Comparison of ENCODE assay signal across 17 cellular contexts in the genomic region with DNA sequence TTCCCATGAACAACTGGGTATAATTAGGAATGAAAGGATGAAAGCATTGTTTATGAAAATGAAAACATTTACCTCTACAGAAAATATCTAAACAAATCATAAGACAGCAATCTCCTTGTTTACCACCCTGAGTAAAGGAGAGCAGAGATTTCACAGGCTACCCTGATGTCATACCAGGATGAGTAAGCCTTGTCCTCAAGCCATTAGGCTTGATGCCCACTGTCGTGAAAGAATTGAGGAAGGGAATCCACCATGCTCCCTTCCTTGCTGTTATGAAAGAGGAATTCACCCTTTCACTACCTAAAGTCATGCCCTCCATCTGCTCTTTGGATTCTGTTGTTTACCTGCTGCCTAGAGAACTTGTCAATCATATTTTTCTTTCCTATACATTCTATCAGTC.
DNase-seq lines count a peak whose midpoint lies in the region; ATAC-seq, FAIRE-seq and TF ChIP-seq lines count a peak whose summit lies in the region.
"Had no signal": no experiment of that assay in that cellular context is flagged by ENCODE, and none has a peak within 500 bp of the region (broad histone marks: within the 10 kb centered on the region; RNA-seq: fewer than 3 reads in every experiment).

No MANE protein-coding gene starts in this region.

- no peak for TF ChIP-seq POLR2A in H54 (IDR thresholded peaks at IDR 0.05; ENCODE audit: low read depth, low read length)

- H3K9ac ChIP-seq in PC-3 (ENCODE audit: low read length) (no peak overlapping the region), fibroblast of lung (ENCODE audit: insufficient read depth, low read length) (no peak overlapping the region)

- H3K4me2 ChIP-seq in PC-3 (ENCODE audit: low read length), result no peak overlapping the region
- no peak overlapping the region for H3K4me2 ChIP-seq in fibroblast of lung (ENCODE audit: extremely low read depth, insufficient read depth, low read length)

- peak; percentile 20 for DNase-seq in BE2C
- DNase-seq in H54 (ENCODE audit: insufficient read length, low spot score), result peak; percentile 2
- DNase-seq in PC-3, result peak; percentile 46
- DNase-seq in fibroblast of lung (ENCODE audit: low read depth in 2 of 2), result peak; percentile 2 to 24
- no peak for DNase-seq in stimulated activated CD4-positive, alpha-beta T cell treated with anti-CD3 and anti-CD28 coated beads, Interleukin-12 subunit alpha, Interleukin-12 subunit beta, amount 100 ng/mL, for 4 hours
- DNase-seq: activated CD4-positive, alpha-beta T cell treated with anti-CD3 and anti-CD28 coated beads for 36 hours; activated naive CD4-positive, alpha-beta T cell treated with anti-CD3 and anti-CD28 coated beads, Interleukin-2, amount 10 ng/mL, durations not matched to agents 7 days and 5 days; central memory CD4-positive, alpha-beta T cell; left cardiac atrium; mucosa of descending colon; NCI-H1092; stimulated activated naive CD8-positive, alpha-beta T cell treated with anti-CD3 and anti-CD28 coated beads, Interleukin-15, Interleukin-2, amounts not matched to agents 100 U/mL and 50 U/mL, for 24 hours had no signal

- TF ChIP-seq CTCF in BE2C (IDR thresholded peaks at IDR 0.05; ENCODE audit: low read depth, low read length) (no peak), PC-3 (conservative IDR thresholded peaks at IDR 0.05; ENCODE audit: low read depth, low read length) (no peak), fibroblast of lung (conservative IDR thresholded peaks at IDR 0.05 in 1 of 2, IDR thresholded peaks at IDR 0.05 in 1 of 2; ENCODE audit: low read depth in 1 of 2, low read length in 2 of 2) (no peak)

- H3F3A ChIP-seq in PC-3 (ENCODE audit: low read length, unreplicated experiment), result no peaks in the 10 kb centered on the region

- H3K79me2 ChIP-seq in PC-3 (ENCODE audit: low read length) (no peaks in the 10 kb centered on the region), fibroblast of lung (ENCODE audit: control insufficient read depth, insufficient read depth, low read length) (no peaks in the 10 kb centered on the region)

- CTCF ChIA-PET in PC-3 (lab: Charles Lee), result interaction anchor here (0.6 kb wide), 1 partner anchor 64 kb away, joined by 3 read pairs; no protein-coding TSS in a partner anchor

- no TSS peak for BruUV-seq in PC-3 (replicated peaks; lab: Mats Ljungman, UMichigan)

- POLR2A ChIA-PET in PC-3 (lab: Charles Lee; ENCODE audit: unreplicated experiment), result no interaction called here

- H4K20me1 ChIP-seq in PC-3 (ENCODE audit: low read length) (no peaks in the 10 kb centered on the region), fibroblast of lung (ENCODE audit: control insufficient read depth, extremely low read depth, insufficient read depth, low read length) (no peaks in the 10 kb centered on the region)

- ATAC-seq in PC-3, result peak; percentile 71
- ATAC-seq in GM18867 (IDR thresholded peaks at IDR 0.05; ENCODE audit: unreplicated experiment), result no peak
- no peak for ATAC-seq in GM19452 (IDR thresholded peaks at IDR 0.05; ENCODE audit: unreplicated experiment)
- ATAC-seq in HG02885 (IDR thresholded peaks at IDR 0.05; ENCODE audit: poor library complexity, unreplicated experiment), result no peak
- ATAC-seq: activated CD4-positive, alpha-beta T cell treated with anti-CD3 and anti-CD28 coated beads for 36 hours; left cardiac atrium; mucosa of descending colon; Panc1; stimulated activated naive CD8-positive, alpha-beta T cell treated with anti-CD3 and anti-CD28 coated beads, Interleukin-15, Interleukin-2, amounts not matched to agents 100 U/mL and 50 U/mL, for 24 hours had no signal

- no peaks in the 10 kb centered on the region; the same call in 1 of the 2 replicates for H3K4me1 ChIP-seq in BE2C
- no peaks in the 10 kb centered on the region for H3K4me1 ChIP-seq in PC-3 (ENCODE audit: insufficient read depth, low read length)
- H3K4me1 ChIP-seq in fibroblast of lung (ENCODE audit: control insufficient read depth, extremely low read depth, insufficient read depth, low read length), result no peaks in the 10 kb centered on the region

- H3K9me3 ChIP-seq in BE2C (no peaks in the 10 kb centered on the region), PC-3 (ENCODE audit: low read length) (no peaks in the 10 kb centered on the region), fibroblast of lung (ENCODE audit: control insufficient read depth, insufficient read depth, low read depth, low read length) (no peaks in the 10 kb centered on the region)

- intact Hi-C loops in PC-3 (cut with micrococcal nuclease), result no loop called here

- no peak overlapping the region for H3K27ac ChIP-seq in PC-3 (ENCODE audit: low read length)
- no peak overlapping the region for H3K27ac ChIP-seq in fibroblast of lung (ENCODE audit: insufficient read depth, low read length)
- H3K27ac ChIP-seq: skin epidermis had no signal

- H3K36me3 ChIP-seq in BE2C (no peaks in the 10 kb centered on the region), PC-3 (ENCODE audit: low read depth, low read length) (no peaks in the 10 kb centered on the region), fibroblast of lung (ENCODE audit: control insufficient read depth, insufficient read depth, low read length) (no peaks in the 10 kb centered on the region)

- no peaks in the 10 kb centered on the region for H3K9me2 ChIP-seq in PC-3 (replicated peaks; ENCODE audit: low read length)

- H3K4me3 ChIP-seq in BE2C (ENCODE audit: low read depth, low read length) (no peak overlapping the region), PC-3 (ENCODE audit: low read length) (no peak overlapping the region), fibroblast of lung (replicated peaks in 1 of 4; ENCODE audit: control extremely low read depth in 1 of 4, insufficient read depth in 1 of 4, low read depth in 3 of 4, low read length in 4 of 4) (no peak overlapping the region)
- H3K4me3 ChIP-seq: mucosa of descending colon, skin epidermis had no signal

- H3K27me3 ChIP-seq in BE2C (no peaks in the 10 kb centered on the region), PC-3 (ENCODE audit: low read length) (no peaks in the 10 kb centered on the region), fibroblast of lung (ENCODE audit: control insufficient read depth, insufficient read depth, low read length) (no peaks in the 10 kb centered on the region)

- peak; percentile 23 for FAIRE-seq in H54 (lab: Jason Lieb, UNC)

- H2AFZ ChIP-seq in PC-3 (ENCODE audit: low read length) (no peak overlapping the region), fibroblast of lung (ENCODE audit: low read length) (no peak overlapping the region)
